ENCODE assay signal across 1 cellular context in genomic region chr3:42057561-42058211, GRCh38.
TF ChIP-seq lines count a peak whose summit lies in the region.

No MANE protein-coding gene starts in this region.

TF ChIP-seq in GM12878, 131 proteins besides CTCF, POLR2A, EP300 and RAD21 (continued from another document):
- TF ChIP-seq SRF (IDR thresholded peaks at IDR 0.05; ENCODE audit: low read depth in 2 of 2, low read length in 2 of 2), result no peak
- no peak for TF ChIP-seq ATF3 (IDR thresholded peaks at IDR 0.05; ENCODE audit: borderline replicate concordance, extremely low read depth, low read depth, low read length)
- no peak for TF ChIP-seq IRF5 (IDR thresholded peaks at IDR 0.05; ENCODE audit: borderline replicate concordance)
- TF ChIP-seq CHD1 (IDR thresholded peaks at IDR 0.05; ENCODE audit: low read depth, low read length), result no peak
- TF ChIP-seq EZH2 (IDR thresholded peaks at IDR 0.05; ENCODE audit: borderline replicate concordance, control insufficient read depth, low read depth, low read length), result no peak
- TF ChIP-seq RAD51 (IDR thresholded peaks at IDR 0.05), result 0 out of 2 replicates have a peak, but pooled peaks have one; percentile 31
- TF ChIP-seq RCOR1 (conservative IDR thresholded peaks at IDR 0.05; ENCODE audit: low read depth, low read length), result no peak
- no peak for TF ChIP-seq PKNOX1 (IDR thresholded peaks at IDR 0.05)
- no peak for TF ChIP-seq RELA (IDR thresholded peaks at IDR 0.05; ENCODE audit: borderline replicate concordance, partially characterized antibody)
- no peak for TF ChIP-seq MEF2B (IDR thresholded peaks at IDR 0.05; ENCODE audit: partially characterized antibody, poor library complexity, severe bottlenecking)
- peak; percentile 47; the same call in 1 of the 2 replicates for TF ChIP-seq EED (IDR thresholded peaks at IDR 0.05; ENCODE audit: low read depth)
- no peak for TF ChIP-seq SMAD1 (IDR thresholded peaks at IDR 0.05; ENCODE audit: low read depth, partially characterized antibody)
- no peak for TF ChIP-seq IRF4 (IDR thresholded peaks at IDR 0.05; ENCODE audit: low read depth, low read length)
- TF ChIP-seq POU2F2 (IDR thresholded peaks at IDR 0.05; ENCODE audit: borderline replicate concordance, low read depth, low read length), result 0 out of 3 replicates have a peak, but pooled peaks have one; percentile 49
- TF ChIP-seq GABPA (IDR thresholded peaks at IDR 0.05; ENCODE audit: low read depth), result no peak
- TF ChIP-seq ZBTB40 (IDR thresholded peaks at IDR 0.05; ENCODE audit: borderline replicate concordance), result no peak
- TF ChIP-seq PAX5 (IDR thresholded peaks at IDR 0.05; ENCODE audit: borderline replicate concordance, low read depth, low read length), result peak; percentile 64; the same call in 1 of the 2 replicates
- no peak for TF ChIP-seq SUPT20H (IDR thresholded peaks at IDR 0.05; ENCODE audit: borderline replicate concordance, control insufficient read depth, low read depth, low read length)
- 0 out of 2 replicates have a peak, but pooled peaks have one; percentile 31 for TF ChIP-seq MXI1 (IDR thresholded peaks at IDR 0.05; ENCODE audit: low read depth, low read length)
- no peak for TF ChIP-seq SKIL (IDR thresholded peaks at IDR 0.05; ENCODE audit: low read depth, poor library complexity, severe bottlenecking)
- no peak; the same call in 1 of the 2 replicates for TF ChIP-seq USF2 (IDR thresholded peaks at IDR 0.05; ENCODE audit: borderline replicate concordance, low read depth, low read length)
- TF ChIP-seq NKRF (conservative IDR thresholded peaks at IDR 0.05), result no peak
- TF ChIP-seq PBX3 (IDR thresholded peaks at IDR 0.05; ENCODE audit: insufficient replicate concordance, low read depth, low read length), result no peak
- TF ChIP-seq IRF3 (IDR thresholded peaks at IDR 0.05), result no peak
- TF ChIP-seq BCL11A (IDR thresholded peaks at IDR 0.05; ENCODE audit: low read depth, low read length), result no peak
- no peak for TF ChIP-seq JUND (IDR thresholded peaks at IDR 0.05; ENCODE audit: low read depth, low read length)
- no peak for TF ChIP-seq MYB (IDR thresholded peaks at IDR 0.05; ENCODE audit: borderline replicate concordance, low read depth, low read length)
- no peak for TF ChIP-seq BACH1 (IDR thresholded peaks at IDR 0.05; ENCODE audit: borderline replicate concordance)
- TF ChIP-seq ZBED1 (IDR thresholded peaks at IDR 0.05; ENCODE audit: borderline replicate concordance), result no peak
- no peak for TF ChIP-seq IKZF1 (conservative IDR thresholded peaks at IDR 0.05)
- no peak for TF ChIP-seq PAX8 (IDR thresholded peaks at IDR 0.05)
- no peak for TF ChIP-seq HDAC6 (IDR thresholded peaks at IDR 0.05; ENCODE audit: unreplicated experiment)
- no peak for TF ChIP-seq KLF5 (IDR thresholded peaks at IDR 0.05; ENCODE audit: partially characterized antibody)
- no peak for TF ChIP-seq REST (IDR thresholded peaks at IDR 0.05; ENCODE audit: low read depth, low read length)
- TF ChIP-seq TAF1 (IDR thresholded peaks at IDR 0.05; ENCODE audit: borderline replicate concordance, low read depth, low read length), result peak; percentile 85; the same call in 1 of the 2 replicates
- TF ChIP-seq CBX5 (IDR thresholded peaks at IDR 0.05; ENCODE audit: low read depth), result no peak
- no peak for TF ChIP-seq FOS (IDR thresholded peaks at IDR 0.05; ENCODE audit: borderline replicate concordance, extremely low read depth, insufficient read length)
- no peak for TF ChIP-seq DPF2 (IDR thresholded peaks at IDR 0.05)
- no peak for TF ChIP-seq POLR2AphosphoS5 (IDR thresholded peaks at IDR 0.05; ENCODE audit: low read length)
